6 cellular contexts compared by ENCODE assay signal in genomic region chr11:84407091-84407490, GRCh38.
"Had no signal": no experiment of that assay in that cellular context is flagged by ENCODE, and none has a peak within 500 bp of the region (broad histone marks: within the 10 kb centered on the region; RNA-seq: fewer than 3 reads in every experiment).

No MANE protein-coding gene starts in this region.

- H3K4me3 ChIP-seq: GM23338, K562 had no signal

- DNase-seq: H9, HCEC 1CT, IMR-90, KG1 had no signal
